12 cellular contexts compared by ENCODE assay signal in the genomic region with DNA sequence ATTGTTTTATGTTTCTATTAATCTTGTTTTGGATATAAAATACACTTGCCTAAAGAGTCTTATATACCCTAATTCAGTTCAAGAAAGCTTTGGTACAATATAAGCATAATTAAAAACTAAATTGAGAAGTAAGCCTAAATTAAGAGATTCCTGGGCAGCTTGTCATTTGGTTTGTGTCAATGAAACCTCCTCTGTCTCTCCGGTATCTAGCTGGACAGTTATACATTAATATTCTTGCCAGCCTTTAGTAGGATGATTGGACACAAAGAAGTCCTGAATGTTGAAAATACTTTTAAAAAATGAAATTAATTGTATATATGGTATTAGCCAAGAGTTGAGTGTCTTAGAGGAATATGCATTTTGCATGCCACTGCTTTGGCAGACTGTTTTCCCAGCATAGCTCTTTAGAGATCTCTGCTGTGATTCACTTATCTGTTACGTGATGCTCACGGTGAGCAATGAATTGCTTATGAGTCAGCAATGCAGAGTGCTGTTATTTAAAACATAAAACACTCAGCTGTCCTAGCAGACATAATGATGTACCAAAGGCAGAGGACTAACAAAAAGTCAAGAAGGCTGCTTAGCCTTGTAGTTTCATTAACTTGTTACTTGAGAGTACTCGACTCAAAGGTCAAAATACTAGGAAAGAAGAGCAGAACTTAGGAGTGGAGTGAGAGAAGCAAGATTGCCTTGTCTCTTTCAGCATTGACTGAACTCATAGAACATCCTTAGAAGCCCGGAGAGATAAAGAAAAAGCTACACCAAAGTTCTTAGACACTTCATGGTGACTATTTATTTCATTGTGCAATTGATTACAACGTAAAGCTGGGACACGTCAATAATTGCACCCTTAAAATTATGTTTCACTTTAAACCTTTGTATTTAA.
DNase-seq lines count a peak whose midpoint lies in the region; ATAC-seq lines count a peak whose summit lies in the region.
"Had no signal": no experiment of that assay in that cellular context is flagged by ENCODE, and none has a peak within 500 bp of the region (broad histone marks: within the 10 kb centered on the region; RNA-seq: fewer than 3 reads in every experiment).

No MANE protein-coding gene starts in this region.

- no peak for ATAC-seq in HG02970 (IDR thresholded peaks at IDR 0.05; ENCODE audit: low FRiP score, unreplicated experiment)
- no peak for ATAC-seq in GM21423 (IDR thresholded peaks at IDR 0.05; ENCODE audit: unreplicated experiment)
- ATAC-seq: natural killer cell had no signal

- DNase-seq in NCI-H748 (lab: John Stamatoyannopoulos, UW; ENCODE audit: unreplicated experiment) (peak; percentile 0), NCI-H748 treated with DMSO at 0.1 percent for 48 hours (lab: John Stamatoyannopoulos, UW) (no peak), SW 1271 (lab: John Stamatoyannopoulos, UW) (peak; percentile 48 to 70), foreskin melanocyte (peak; percentile 6), NCI-H2196 (lab: John Stamatoyannopoulos, UW; ENCODE audit: unreplicated experiment) (no peak), pons (ENCODE audit: low spot score) (no peak)
- DNase-seq: activated T-cell treated with anti-CD3 and anti-CD28 coated beads, Interleukin-2, amount 50 U/mL, for 1 hour; cortex of kidney; natural killer cell; NCI-H524 had no signal

Comparison
In these comparisons a context has a peak if more than half of its experiments do, and no peak if none do; other contexts are left out.
1. DNase-seq: peak in NCI-H748 (single experiment), SW 1271 (2 of 2) and foreskin melanocyte (single experiment); none in NCI-H748 treated with DMSO at 0.1 percent for 48 hours (single experiment), NCI-H2196 (single experiment) and pons (single experiment).